ENCODE assay signal across 22 cellular contexts in the genomic region with DNA sequence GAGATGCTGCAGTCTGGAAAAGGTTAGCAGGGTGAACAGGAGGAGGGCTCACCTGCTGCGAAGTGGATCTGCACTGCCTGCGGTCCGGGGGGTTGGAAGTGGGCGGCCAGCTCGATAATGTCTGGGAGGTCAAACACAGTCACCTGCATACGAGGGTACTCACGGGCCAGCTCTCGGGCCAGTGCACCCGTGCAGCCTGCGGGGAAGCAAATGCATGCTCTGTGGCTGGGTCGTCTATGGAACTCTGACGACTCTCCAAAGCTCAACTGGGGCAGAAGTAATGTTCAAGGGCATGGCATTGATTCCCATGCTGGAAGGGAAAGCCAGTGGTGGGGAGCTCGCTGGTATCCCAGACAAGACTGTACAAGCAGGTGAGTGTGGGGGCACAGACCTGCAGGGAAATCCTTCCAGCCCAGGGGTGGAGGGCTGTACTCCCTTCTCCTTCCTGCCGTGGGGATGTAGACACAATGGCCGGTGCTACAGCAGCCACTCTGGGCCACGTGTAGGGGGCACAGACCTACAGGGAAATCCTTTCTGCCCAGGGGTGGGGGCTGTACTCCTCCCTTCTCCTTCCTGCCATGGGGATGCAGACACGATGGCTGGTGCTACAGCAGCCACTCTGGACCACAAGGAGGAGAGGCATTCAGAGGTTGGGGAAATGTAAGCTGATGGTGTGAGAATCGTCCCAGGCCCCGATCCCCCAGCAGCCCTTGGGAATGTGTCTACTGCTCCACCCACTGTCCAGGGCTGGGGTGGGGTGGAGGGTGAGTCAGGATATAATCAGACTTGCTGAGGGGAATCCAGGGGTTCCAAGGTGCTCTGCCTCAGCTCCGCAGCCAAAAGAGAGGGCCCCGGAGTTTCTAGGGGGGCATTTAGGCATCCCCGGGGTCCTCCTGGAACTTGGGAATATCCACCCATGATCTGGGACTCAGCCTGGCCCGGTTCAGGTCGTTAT. TPM values are rescaled to one million over a fixed set of nuclear protein-coding genes. Genes with fewer than 3 reads are reported as not detected.
DNase-seq lines count a peak whose midpoint lies in the region; ATAC-seq and TF ChIP-seq lines count a peak whose summit lies in the region.
"Had no signal": no experiment of that assay in that cellular context is flagged by ENCODE, and none has a peak within 500 bp of the region (broad histone marks: within the 10 kb centered on the region; RNA-seq: fewer than 3 reads in every experiment).

No MANE protein-coding gene starts in this region.

- H3K27me3 ChIP-seq in Panc1 (ENCODE audit: control insufficient read depth, insufficient read depth, low read length) (no peaks in the 10 kb centered on the region), lower lobe of right lung (ENCODE audit: low read depth) (no peaks in the 10 kb centered on the region), Caco-2 (replicated peaks; ENCODE audit: control insufficient read depth, insufficient read depth, low read length) (no peaks in the 10 kb centered on the region)
- H3K27me3 ChIP-seq: colonic mucosa, esophagus muscularis mucosa, gastrocnemius medialis had no signal

- H3K27ac ChIP-seq in Panc1 (ENCODE audit: low read length) (no peak overlapping the region), lower lobe of right lung (no peak overlapping the region)
- H3K27ac ChIP-seq: colonic mucosa, esophagus muscularis mucosa, gastrocnemius medialis had no signal

- H3K9me3 ChIP-seq in Panc1 (ENCODE audit: control insufficient read depth, insufficient read depth, low read depth, low read length), result no peaks in the 10 kb centered on the region
- H3K9me3 ChIP-seq in lower lobe of right lung, result peaks cover 21% of the 10 kb centered on the region
- peaks cover 15% of the 10 kb centered on the region for H3K9me3 ChIP-seq in Caco-2
- H3K9me3 ChIP-seq: colonic mucosa, gastrocnemius medialis had no signal

- no peaks in the 10 kb centered on the region for H3K4me1 ChIP-seq in Panc1 (ENCODE audit: control insufficient read depth, insufficient read depth, low read length)
- no peaks in the 10 kb centered on the region for H3K4me1 ChIP-seq in lower lobe of right lung
- H3K4me1 ChIP-seq in Caco-2, result no peaks in the 10 kb centered on the region
- H3K4me1 ChIP-seq: colonic mucosa, esophagus muscularis mucosa, gastrocnemius medialis had no signal

- H3K4me3 Mint-ChIP-seq in Caco-2 (ENCODE audit: unreplicated experiment), result no peak overlapping the region
- H3K4me3 Mint-ChIP-seq: T-helper 2 cell treated with Interferon-gamma antibody and Interleukin-4, amounts not matched to agents 5 μg/mL and 100 μg/mL, for 36 hours; type B pancreatic cell had no signal

- intact Hi-C loops in Panc1 (cut with micrococcal nuclease; ENCODE audit: unreplicated experiment) (no loop called here), lower lobe of right lung (cut with DNase I) (no loop called here), Caco-2 (cut with micrococcal nuclease; ENCODE audit: unreplicated experiment) (no loop called here)

- H3K36me3 ChIP-seq in Panc1 (ENCODE audit: control insufficient read depth, insufficient read depth, low read length), result no peaks in the 10 kb centered on the region
- H3K36me3 ChIP-seq in lower lobe of right lung, result peaks cover 51% of the 10 kb centered on the region
- peaks cover 2% of the 10 kb centered on the region; the same call in 1 of the 2 replicates for H3K36me3 ChIP-seq in Caco-2 (ENCODE audit: control insufficient read depth, insufficient read depth, low read length)
- H3K36me3 ChIP-seq: colonic mucosa had no signal

- no peak overlapping the region for H3K4me3 ChIP-seq in Panc1 (ENCODE audit: low read depth in 2 of 2, low read length in 2 of 2)
- no peak overlapping the region for H3K4me3 ChIP-seq in lower lobe of right lung
- no peak overlapping the region for H3K4me3 ChIP-seq in Caco-2 (ENCODE audit: low read depth, low read length)
- H3K4me3 ChIP-seq: colonic mucosa, esophagus muscularis mucosa, gastrocnemius medialis, lung had no signal

- peaks cover 49% of the 10 kb centered on the region for H3K36me3 Mint-ChIP-seq in Caco-2 (ENCODE audit: insufficient read depth, unreplicated experiment)

- DNase-seq in D341Med (ENCODE audit: low spot score) (peak; percentile 22), ELF-1 (ENCODE audit: low read depth, low spot score) (peak; percentile 4), Panc1 (ENCODE audit: low read depth, low spot score) (no peak), lower lobe of right lung (peak; percentile 33), EL (no peak), pons (ENCODE audit: low spot score) (no peak), Caco-2 (no peak)
- DNase-seq: activated gamma-delta T cell treated with Interleukin-2 at 50 U/mL for 16 hours; CD4-positive, CD25-positive, alpha-beta regulatory T cell; colonic mucosa; DMS 273 treated with DMSO at 0.1 percent for 48 hours; gastrocnemius medialis; hippocampal formation; NCI-H1092 treated with DMSO at 0.1 percent for 48 hours; NCI-H1930; NCI-H226 had no signal

- no peaks in the 10 kb centered on the region for H3K27me3 Mint-ChIP-seq in Caco-2 (ENCODE audit: insufficient read depth, unreplicated experiment)
- H3K27me3 Mint-ChIP-seq: CD4-positive, CD25-positive, alpha-beta regulatory T cell; progenitor cell of endocrine pancreas; type B pancreatic cell had no signal

- no TSS peak for BruUV-seq in Panc1 (replicated peaks; lab: Mats Ljungman, UMichigan)
- no TSS peak for BruUV-seq in Caco-2 (replicated peaks; lab: Mats Ljungman, UMichigan)

- POLR2A ChIA-PET in Panc1 (lab: Charles Lee), result no interaction called here
- POLR2A ChIA-PET in Caco-2 (lab: Charles Lee), result no interaction called here

- ATAC-seq in Panc1, result 0 out of 2 replicates have a peak, but pooled peaks have one; percentile 14
- ATAC-seq in lower lobe of right lung, result no peak
- ATAC-seq in HG02623 (IDR thresholded peaks at IDR 0.05; ENCODE audit: unreplicated experiment), result no peak
- ATAC-seq: gastrocnemius medialis had no signal

- peaks cover 14% of the 10 kb centered on the region for H3K9me3 Mint-ChIP-seq in Caco-2 (ENCODE audit: unreplicated experiment)
- H3K9me3 Mint-ChIP-seq: type B pancreatic cell had no signal

- no peak for TF ChIP-seq CTCF in Panc1 (IDR thresholded peaks at IDR 0.05)
- TF ChIP-seq CTCF in lower lobe of right lung (IDR thresholded peaks at IDR 0.05), result no peak
- TF ChIP-seq CTCF in Caco-2 (IDR thresholded peaks at IDR 0.05; ENCODE audit: insufficient read depth in 1 of 2, low read depth in 1 of 2, low read length in 1 of 2, severe bottlenecking in 1 of 2, unreplicated experiment in 1 of 2), result no peak

- in situ Hi-C loops in Panc1 (cut with HindIII; ENCODE audit: low pct_unique_long_range_greater_than_20kb, low sequenced_read_pairs), result no loop called here

- no peak overlapping the region for H3K27ac Mint-ChIP-seq in Caco-2 (ENCODE audit: unreplicated experiment)
- H3K27ac Mint-ChIP-seq: CD4-positive, CD25-positive, alpha-beta regulatory T cell; progenitor cell of endocrine pancreas; T-helper 2 cell treated with Interferon-gamma antibody and Interleukin-4, amounts not matched to agents 5 μg/mL and 100 μg/mL, for 36 hours; type B pancreatic cell had no signal

- CTCF ChIA-PET in Panc1 (lab: Charles Lee) (no interaction called here), Caco-2 (lab: Charles Lee) (no interaction called here)

- H3K4me1 Mint-ChIP-seq in Caco-2 (ENCODE audit: low read depth, unreplicated experiment), result peaks cover 9% of the 10 kb centered on the region

RNA-seq across cellular contexts. Expression of gene SLC25A6, which starts 26.3 kb away (rescaled TPM):
- 125 TPM for total RNA-seq in Panc1 (2021; ENCODE audit: unreplicated experiment)
- 475 TPM for polyA plus RNA-seq in Panc1 (2012; ENCODE audit: insufficient read length)
- 335 TPM for total RNA-seq in lower lobe of right lung
- total RNA-seq in Caco-2 (2022), result 450 and 455 TPM in 2 replicates

RNA-seq across cellular contexts. Expression of gene ASMTL, which starts 34.5 kb away (rescaled TPM):
- total RNA-seq in Panc1 (2021; ENCODE audit: unreplicated experiment), result 16.5 TPM
- 29.5 TPM for polyA plus RNA-seq in Panc1 (2012; ENCODE audit: insufficient read length)
- total RNA-seq in lower lobe of right lung, result 19.1 TPM
- total RNA-seq in Caco-2 (2022), result 15.4 and 17.4 TPM in 2 replicates

Comparison
In these comparisons a context has a peak if more than half of its experiments do, and no peak if none do; other contexts are left out.
1. DNase-seq: peak in D341Med (single experiment), ELF-1 (single experiment) and lower lobe of right lung (single experiment); none in Panc1 (single experiment), EL (single experiment), pons (single experiment) and Caco-2 (0 of 2).